Comparison of ENCODE assay signal across 33 cellular contexts in the genomic region with DNA sequence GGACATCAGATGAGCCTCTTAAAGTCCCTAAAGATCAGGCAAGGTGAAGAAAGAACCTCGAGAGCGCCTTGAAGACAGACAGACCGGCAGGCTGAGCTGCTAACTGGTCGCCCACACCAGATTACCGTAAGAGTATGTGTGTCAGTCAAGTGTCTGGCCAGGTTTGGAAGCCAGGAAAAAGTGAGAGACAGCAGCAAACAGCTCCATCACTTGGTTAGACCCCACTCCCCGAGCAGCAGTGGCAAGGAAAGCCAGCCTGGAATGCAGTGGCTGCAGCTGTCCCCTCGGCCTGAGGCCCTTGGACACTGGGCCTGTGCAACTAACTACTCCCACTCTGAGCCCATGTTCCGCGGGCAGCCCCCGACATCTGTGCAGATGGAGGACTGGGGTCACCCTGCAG.
"Had no signal": no experiment of that assay in that cellular context is flagged by ENCODE, and none has a peak within 500 bp of the region (broad histone marks: within the 10 kb centered on the region; RNA-seq: fewer than 3 reads in every experiment).

No MANE protein-coding gene starts in this region.

- H3K9me3 ChIP-seq: adrenal gland, body of pancreas, breast epithelium had no signal

- H3K27ac Mint-ChIP-seq: activated B cell treated with CpG ODN at 0.5 μM for 24 hours; activated CD4-positive, alpha-beta memory T cell treated with anti-CD3 and anti-CD28 coated beads, Interleukin-2, amount 10 ng/mL, durations not matched to agents 7 days and 5 days; activated CD4-positive, alpha-beta T cell treated with anti-CD3 and anti-CD28 coated beads, Interleukin-2, amount 10 ng/mL, durations not matched to agents 7 days and 5 days; activated CD8-positive, alpha-beta memory T cell treated with anti-CD3 and anti-CD28 coated beads, Interleukin-2, amount 10 ng/mL, durations not matched to agents 7 days and 5 days; activated CD8-positive, alpha-beta T cell treated with anti-CD3 and anti-CD28 coated beads, Interleukin-2, amount 10 ng/mL, durations not matched to agents 7 days and 5 days; activated naive CD4-positive, alpha-beta T cell treated with anti-CD3 and anti-CD28 coated beads for 36 hours; activated naive CD4-positive, alpha-beta T cell treated with anti-CD3 and anti-CD28 coated beads, Interleukin-2, amount 50 U/mL, for 72 hours; activated naive CD8-positive, alpha-beta T cell treated with anti-CD3 and anti-CD28 coated beads, Interleukin-2, amount 10 ng/mL, durations not matched to agents 7 days and 5 days; activated T-cell treated with anti-CD3 and anti-CD28 coated beads, Interleukin-2, amount 50 U/mL, for 24 hours; activated T-helper 2 cell treated with anti-CD3 and anti-CD28 coated beads, Interferon-gamma antibody, Interleukin-2, Interleukin-4, amounts not matched to agents 10 μg/mL and 5 μg/mL and 100 μg/mL, durations not matched to agents 14 hours and 24 hours and 36 hours; T-helper 1 cell treated with Interleukin-12 subunit alpha and Interleukin-12 subunit beta and Interleukin-4 antibody, amounts not matched to agents 30 μg/mL and 1 μg/mL, for 36 hours; T-helper 2 cell treated with Interferon-gamma antibody and Interleukin-4, amounts not matched to agents 5 μg/mL and 100 μg/mL, for 36 hours had no signal

- H3K36me3 Mint-ChIP-seq: activated CD8-positive, alpha-beta memory T cell treated with anti-CD3 and anti-CD28 coated beads, Interleukin-2, amount 10 ng/mL, durations not matched to agents 7 days and 5 days; activated naive CD4-positive, alpha-beta T cell treated with anti-CD3 and anti-CD28 coated beads, Interleukin-2, amount 50 U/mL, for 72 hours; activated naive CD8-positive, alpha-beta T cell treated with anti-CD3 and anti-CD28 coated beads, Interleukin-2, amount 10 ng/mL, durations not matched to agents 7 days and 5 days had no signal

- H3K9me3 Mint-ChIP-seq: activated B cell treated with CpG ODN at 0.5 μM for 24 hours; activated CD4-positive, alpha-beta memory T cell treated with anti-CD3 and anti-CD28 coated beads, Interleukin-2, amount 10 ng/mL, durations not matched to agents 7 days and 5 days; activated CD4-positive, alpha-beta T cell treated with anti-CD3 and anti-CD28 coated beads, Interleukin-2, amount 10 ng/mL, durations not matched to agents 7 days and 5 days; activated naive CD4-positive, alpha-beta T cell treated with anti-CD3 and anti-CD28 coated beads for 36 hours; activated naive CD4-positive, alpha-beta T cell treated with anti-CD3 and anti-CD28 coated beads, Interleukin-2, amount 50 U/mL, for 72 hours; activated naive CD8-positive, alpha-beta T cell treated with anti-CD3 and anti-CD28 coated beads, Interleukin-2, amount 10 ng/mL, durations not matched to agents 7 days and 5 days; activated T-cell treated with anti-CD3 and anti-CD28 coated beads, Interleukin-2, amount 50 U/mL, for 24 hours; activated T-helper 2 cell treated with anti-CD3 and anti-CD28 coated beads, Interferon-gamma antibody, Interleukin-2, Interleukin-4, amounts not matched to agents 10 μg/mL and 5 μg/mL and 100 μg/mL, durations not matched to agents 14 hours and 24 hours and 36 hours; T-helper 1 cell treated with Interleukin-12 subunit alpha and Interleukin-12 subunit beta and Interleukin-4 antibody, amounts not matched to agents 30 μg/mL and 1 μg/mL, for 36 hours; T-helper 2 cell treated with Interferon-gamma antibody and Interleukin-4, amounts not matched to agents 5 μg/mL and 100 μg/mL, for 36 hours had no signal

- DNase-seq: activated B cell treated with CpG ODN at 0.5 μM for 24 hours; activated CD4-positive, alpha-beta memory T cell treated with anti-CD3 and anti-CD28 coated beads, Interleukin-2, amount 10 ng/mL, durations not matched to agents 7 days and 5 days; activated CD4-positive, alpha-beta T cell treated with anti-CD3 and anti-CD28 coated beads for 48 hours; activated CD4-positive, alpha-beta T cell treated with anti-CD3 and anti-CD28 coated beads, Interleukin-2, amount 10 ng/mL, durations not matched to agents 7 days and 5 days; activated CD4-positive, alpha-beta T cell treated with anti-CD3 and anti-CD28 coated beads, Interleukin-2, amount 50 U/mL, for 48 hours; activated CD4-positive, CD25-positive, alpha-beta regulatory T cell treated with anti-CD3 and anti-CD28 coated beads, Interleukin-2, amount 50 U/mL, for 72 hours; activated CD8-positive, alpha-beta memory T cell treated with anti-CD3 and anti-CD28 coated beads for 24 hours; activated CD8-positive, alpha-beta memory T cell treated with anti-CD3 and anti-CD28 coated beads, Interleukin-2, amount 10 ng/mL, durations not matched to agents 7 days and 5 days; activated CD8-positive, alpha-beta memory T cell treated with anti-CD3 and anti-CD28 coated beads, Interleukin-2, amount 50 U/mL, for 48 hours; activated CD8-positive, alpha-beta T cell treated with anti-CD3 and anti-CD28 coated beads, Interleukin-2, amount 10 ng/mL, durations not matched to agents 7 days and 5 days; activated effector memory CD4-positive, alpha-beta T cell treated with Interleukin-2 at 50 U/mL for 16 hours; activated gamma-delta T cell; activated naive CD4-positive, alpha-beta T cell treated with anti-CD3 and anti-CD28 coated beads for 36 hours; activated naive CD4-positive, alpha-beta T cell treated with anti-CD3 and anti-CD28 coated beads, Interleukin-2, amount 50 U/mL, for 16 hours; activated naive CD8-positive, alpha-beta T cell treated with anti-CD3 and anti-CD28 coated beads, Interleukin-2, amount 10 ng/mL, durations not matched to agents 7 days and 5 days; activated T-cell treated with anti-CD3 and anti-CD28 coated beads, Interleukin-2, amount 50 U/mL, for 24 hours; activated T-cell treated with anti-CD3 and anti-CD28 coated beads, Interleukin-2, amount 50 U/mL, for 48 hours; adrenal gland; amniotic stem cell; aorta; body of pancreas; brain microvascular endothelial cell; central memory CD4-positive, alpha-beta T cell; SW 1271; T-helper 1 cell; T-helper 2 cell; T-helper 9 cell had no signal

- H3K27ac ChIP-seq: adrenal gland, body of pancreas, brain microvascular endothelial cell, breast epithelium, VCaP had no signal

- H3K36me3 ChIP-seq: adrenal gland, brain microvascular endothelial cell, breast epithelium had no signal

- H3K4me1 ChIP-seq: adrenal gland, body of pancreas, breast epithelium had no signal

- H3K27me3 ChIP-seq: adrenal gland, body of pancreas, brain microvascular endothelial cell, breast epithelium had no signal

- H3K27me3 Mint-ChIP-seq: activated naive CD8-positive, alpha-beta T cell treated with anti-CD3 and anti-CD28 coated beads, Interleukin-2, amount 10 ng/mL, durations not matched to agents 7 days and 5 days had no signal

- ATAC-seq: activated CD8-positive, alpha-beta memory T cell treated with anti-CD3 and anti-CD28 coated beads, Interleukin-2, amount 10 ng/mL, durations not matched to agents 7 days and 5 days; activated CD8-positive, alpha-beta T cell treated with anti-CD3 and anti-CD28 coated beads, Interleukin-2, amount 10 ng/mL, durations not matched to agents 7 days and 5 days; activated naive CD4-positive, alpha-beta T cell treated with anti-CD3 and anti-CD28 coated beads, Interleukin-2, amount 50 U/mL, for 72 hours; body of pancreas had no signal

- H3K4me3 ChIP-seq: adrenal gland, body of pancreas, breast epithelium had no signal

- H3K4me3 Mint-ChIP-seq: activated B cell treated with CpG ODN at 0.5 μM for 24 hours; activated CD4-positive, alpha-beta memory T cell treated with anti-CD3 and anti-CD28 coated beads, Interleukin-2, amount 10 ng/mL, durations not matched to agents 7 days and 5 days; activated CD4-positive, alpha-beta T cell treated with anti-CD3 and anti-CD28 coated beads, Interleukin-2, amount 10 ng/mL, durations not matched to agents 7 days and 5 days; activated CD8-positive, alpha-beta memory T cell treated with anti-CD3 and anti-CD28 coated beads, Interleukin-2, amount 10 ng/mL, durations not matched to agents 7 days and 5 days; activated CD8-positive, alpha-beta T cell treated with anti-CD3 and anti-CD28 coated beads, Interleukin-2, amount 10 ng/mL, durations not matched to agents 7 days and 5 days; activated naive CD4-positive, alpha-beta T cell treated with anti-CD3 and anti-CD28 coated beads for 36 hours; activated naive CD8-positive, alpha-beta T cell treated with anti-CD3 and anti-CD28 coated beads, Interleukin-2, amount 10 ng/mL, durations not matched to agents 7 days and 5 days; activated T-cell treated with anti-CD3 and anti-CD28 coated beads, Interleukin-2, amount 50 U/mL, for 24 hours; T-helper 1 cell treated with Interleukin-12 subunit alpha and Interleukin-12 subunit beta and Interleukin-4 antibody, amounts not matched to agents 30 μg/mL and 1 μg/mL, for 36 hours; T-helper 2 cell treated with Interferon-gamma antibody and Interleukin-4, amounts not matched to agents 5 μg/mL and 100 μg/mL, for 36 hours had no signal

- H3K4me1 Mint-ChIP-seq: activated B cell treated with CpG ODN at 0.5 μM for 24 hours; activated CD4-positive, alpha-beta memory T cell treated with anti-CD3 and anti-CD28 coated beads, Interleukin-2, amount 10 ng/mL, durations not matched to agents 7 days and 5 days; activated CD8-positive, alpha-beta memory T cell treated with anti-CD3 and anti-CD28 coated beads, Interleukin-2, amount 10 ng/mL, durations not matched to agents 7 days and 5 days had no signal
